29 cellular contexts compared by ENCODE assay signal in genomic region chr11:118661425-118662301, GRCh38. TPM values are rescaled to one million over a fixed set of nuclear protein-coding genes. Genes with fewer than 3 reads are reported as not detected.
A peak's percentile ranks its signal among the peaks of the same experiment; 100 is the strongest.
DNase-seq lines count a peak whose midpoint lies in the region; ATAC-seq, FAIRE-seq and TF ChIP-seq lines count a peak whose summit lies in the region.
"Had no signal": no experiment of that assay in that cellular context is flagged by ENCODE, and none has a peak within 500 bp of the region (broad histone marks: within the 10 kb centered on the region; RNA-seq: fewer than 3 reads in every experiment).

No MANE protein-coding gene starts in this region.

- no peaks in the 10 kb centered on the region for H3K79me2 ChIP-seq in HepG2 (ENCODE audit: insufficient read depth, low read length)
- H3K79me2 ChIP-seq in endothelial cell of umbilical vein (ENCODE audit: control insufficient read depth, insufficient read depth, low read length), result no peaks in the 10 kb centered on the region

- H3K4me1 ChIP-seq in HepG2 (ENCODE audit: insufficient read depth, low read length) (peaks cover 35% of the 10 kb centered on the region), right lobe of liver (peaks cover 0 to 9% (median 0%) of the 10 kb centered on the region in 4 donors), endothelial cell of umbilical vein (ENCODE audit: control insufficient read depth, extremely low read depth, insufficient read depth, low read length) (peaks cover 6% of the 10 kb centered on the region), neuronal stem cell (ENCODE audit: control insufficient read depth in 2 of 2, insufficient read depth in 1 of 2, low read depth in 1 of 2, low read length in 2 of 2) (peaks cover 20 to 25% of the 10 kb centered on the region in 2 donors)

- no peak overlapping the region for H3K27ac ChIP-seq in HepG2 (ENCODE audit: extremely low read length, insufficient read depth, low read length)
- no peak overlapping the region for H3K27ac ChIP-seq in right lobe of liver
- no peak overlapping the region for H3K27ac ChIP-seq in endothelial cell of umbilical vein (ENCODE audit: insufficient read depth, low read depth, low read length)
- no peak overlapping the region for H3K27ac ChIP-seq in neuronal stem cell (replicated peaks; ENCODE audit: low read length)
- H3K27ac ChIP-seq: C4-2B, KMS-11, Peyer's patch, SJSA1 had no signal

- H4K20me1 ChIP-seq in HepG2 (ENCODE audit: insufficient read depth, low read length) (no peaks in the 10 kb centered on the region), endothelial cell of umbilical vein (replicated peaks; ENCODE audit: control insufficient read depth, extremely low read depth, insufficient read depth, low read length) (no peaks in the 10 kb centered on the region)

- no peak overlapping the region for H2BK15ac ChIP-seq in neuronal stem cell (ENCODE audit: low read length)

- no peaks in the 10 kb centered on the region for H3K9me1 ChIP-seq in endothelial cell of umbilical vein (replicated peaks; ENCODE audit: control insufficient read depth, extremely low read depth, insufficient read depth, low read length)

- no peak overlapping the region for H4K91ac ChIP-seq in neuronal stem cell (ENCODE audit: low read depth, low read length, poor library complexity)

- TF ChIP-seq RAD21 in HepG2 (CRISPR knock-in tag; IDR thresholded peaks at IDR 0.05), result no peak

- no peak for TF ChIP-seq CTCF in HepG2 (CRISPR knock-in tag; IDR thresholded peaks at IDR 0.05)
- TF ChIP-seq CTCF in right lobe of liver (IDR thresholded peaks at IDR 0.05), result no peak
- no peak for TF ChIP-seq CTCF in endothelial cell of umbilical vein (IDR thresholded peaks at IDR 0.05; ENCODE audit: extremely low read depth in 1 of 2, insufficient read depth in 1 of 2, low read depth in 1 of 2, low read length in 2 of 2)

- H2BK5ac ChIP-seq in neuronal stem cell (ENCODE audit: low read length), result no peak overlapping the region

- no peak overlapping the region for H4K8ac ChIP-seq in neuronal stem cell (ENCODE audit: low read depth, low read length)

- no peak overlapping the region for H2BK12ac ChIP-seq in neuronal stem cell (ENCODE audit: low read length)

- in situ Hi-C loops in HepG2 (cut with HindIII; ENCODE audit: extremely low pct_ligation_motif_present, low pct_unique_long_range_greater_than_20kb), result no loop called here

- H2BK120ac ChIP-seq in neuronal stem cell (ENCODE audit: low read depth, low read length), result peak overlapping the region; percentile 11

- CTCF ChIA-PET in HepG2 (lab: Yijun Ruan, JAX; ENCODE audit: low intra/inter-chr PET ratio, low total read pairs), result interaction anchor here (3.6 kb wide), 1 partner anchor 29 kb away, joined by 49 read pairs; no protein-coding TSS in a partner anchor
- CTCF ChIA-PET in endothelial cell of umbilical vein (lab: Charles Lee), result interaction anchor here (1.1 to 6.7 kb wide), 2 partner anchors 25 to 67 kb away, joined by 3 to 65 read pairs; no protein-coding TSS in a partner anchor

- H3K9ac ChIP-seq in HepG2 (ENCODE audit: insufficient read depth, low read depth, low read length), result no peak overlapping the region
- H3K9ac ChIP-seq in endothelial cell of umbilical vein (replicated peaks; ENCODE audit: extremely low read depth, insufficient read depth, low read length), result no peak overlapping the region
- no peak overlapping the region for H3K9ac ChIP-seq in neuronal stem cell (ENCODE audit: low read depth, low read length, poor library complexity)
- H3K9ac ChIP-seq: KMS-11 had no signal

- dilution Hi-C loops in endothelial cell of umbilical vein (cut with MboI; ENCODE audit: extremely low pct_ligation_motif_present, low sequenced_read_pairs), result no loop called here

- no peak for TF ChIP-seq EP300 in HepG2 (IDR thresholded peaks at IDR 0.05; ENCODE audit: low read depth in 2 of 2, low read length in 2 of 2)
- TF ChIP-seq EP300 in HepG2 (CRISPR knock-in tag; IDR thresholded peaks at IDR 0.05; ENCODE audit: borderline replicate concordance), result no peak

- POLR2A ChIA-PET in HepG2 (lab: Yijun Ruan, JAX) (interaction anchor here (0.6 to 3.2 kb wide), 4 partner anchors 12 to 28 kb away, joined by 3 to 15 read pairs (median 6); partner anchors contain the start of gene TREH), endothelial cell of umbilical vein (lab: Charles Lee) (no interaction called here)

- H2AK5ac ChIP-seq in neuronal stem cell (ENCODE audit: low read depth, low read length), result peak overlapping the region; percentile 24

- H3K9me3 ChIP-seq in HepG2 (ENCODE audit: low read length) (no peaks in the 10 kb centered on the region), right lobe of liver (no peaks in the 10 kb centered on the region), endothelial cell of umbilical vein (replicated peaks; ENCODE audit: control insufficient read depth, insufficient read depth, low read length) (no peaks in the 10 kb centered on the region), neuronal stem cell (replicated peaks in 1 of 2; ENCODE audit: control insufficient read depth in 2 of 2, insufficient read depth in 1 of 2, low read depth in 1 of 2, low read length in 2 of 2) (no peaks in the 10 kb centered on the region)
- H3K9me3 ChIP-seq: Peyer's patch, SJSA1 had no signal

- H3K4ac ChIP-seq in neuronal stem cell (ENCODE audit: low read length), result no peak overlapping the region

- H3K4me2 ChIP-seq in HepG2 (ENCODE audit: low read depth, low read length), result no peak overlapping the region; the same call in 1 of the 2 replicates
- H3K4me2 ChIP-seq in endothelial cell of umbilical vein (ENCODE audit: insufficient read depth, low read length), result no peak overlapping the region
- H3K4me2 ChIP-seq in neuronal stem cell (ENCODE audit: insufficient read depth, low read length, poor library complexity, severe bottlenecking), result no peak overlapping the region
- H3K4me2 ChIP-seq: KMS-11 had no signal

- H3K18ac ChIP-seq in neuronal stem cell (ENCODE audit: low read length), result peak overlapping the region; percentile 42

- H3K23ac ChIP-seq in neuronal stem cell (ENCODE audit: low read depth, low read length, poor library complexity), result peak overlapping the region; percentile 82

- TF ChIP-seq POLR2A in HepG2 (IDR thresholded peaks at IDR 0.05; ENCODE audit: insufficient read depth in 1 of 2, low read depth in 2 of 2, low read length in 2 of 2), result no peak
- no peak for TF ChIP-seq POLR2A in right lobe of liver (IDR thresholded peaks at IDR 0.05)
- TF ChIP-seq POLR2A in endothelial cell of umbilical vein (IDR thresholded peaks at IDR 0.05; ENCODE audit: low read depth, low read length), result no peak

- intact Hi-C loops in HepG2 (cut with micrococcal nuclease; ENCODE audit: unreplicated experiment), result loop anchor here (1.0 kb wide), 1 partner anchor 12 kb away; no protein-coding TSS in a partner anchor
- intact Hi-C loops in right lobe of liver (cut with DNase I), result no loop called here
- intact Hi-C loops in endothelial cell of umbilical vein (cut with micrococcal nuclease), result no loop called here

- H3K27me3 ChIP-seq in HepG2 (ENCODE audit: control insufficient read depth in 1 of 2, insufficient read depth in 2 of 2, low read length in 2 of 2) (no peaks in the 10 kb centered on the region), right lobe of liver (no peaks in the 10 kb centered on the region), endothelial cell of umbilical vein (ENCODE audit: control insufficient read depth in 2 of 2, insufficient read depth in 2 of 2, low read length in 2 of 2) (peaks cover 0 to 2% of the 10 kb centered on the region in 2 experiments), neuronal stem cell (ENCODE audit: control insufficient read depth in 3 of 3, insufficient read depth in 3 of 3, low read depth in 1 of 3, low read length in 3 of 3) (no peaks in the 10 kb centered on the region)
- H3K27me3 ChIP-seq: Peyer's patch, SJSA1 had no signal

- peaks cover 1% of the 10 kb centered on the region for H3K79me1 ChIP-seq in neuronal stem cell (ENCODE audit: low read depth, low read length)

- H3K4me3 ChIP-seq in HepG2 (replicated peaks in 1 of 3; ENCODE audit: insufficient read depth in 1 of 3, low read depth in 2 of 3, low read length in 3 of 3), result no peak overlapping the region
- no peak overlapping the region for H3K4me3 ChIP-seq in right lobe of liver
- H3K4me3 ChIP-seq in endothelial cell of umbilical vein (replicated peaks in 1 of 3; ENCODE audit: insufficient read depth in 1 of 3, low read depth in 1 of 3, low read length in 3 of 3), result no peak overlapping the region
- no peak overlapping the region for H3K4me3 ChIP-seq in neuronal stem cell (ENCODE audit: low read length in 2 of 2)
- H3K4me3 ChIP-seq: Peyer's patch, SJSA1 had no signal

- H3K14ac ChIP-seq in neuronal stem cell (ENCODE audit: low read length), result no peak overlapping the region

- FAIRE-seq in HepG2 (lab: Jason Lieb, UNC), result no peak
- no peak for FAIRE-seq in endothelial cell of umbilical vein (lab: Jason Lieb, UNC)
- FAIRE-seq: A204.1, GM12891, GM18507 had no signal

- H2AFZ ChIP-seq in HepG2 (ENCODE audit: low read length) (no peak overlapping the region), endothelial cell of umbilical vein (ENCODE audit: low read depth, low read length) (no peak overlapping the region), neuronal stem cell (ENCODE audit: low read length) (no peak overlapping the region)

- no peaks in the 10 kb centered on the region; a peak in 2 of 5 replicates for H3K36me3 ChIP-seq in HepG2 (replicated peaks in 1 of 2; ENCODE audit: control insufficient read depth in 1 of 2, insufficient read depth in 2 of 2, low read length in 2 of 2)
- H3K36me3 ChIP-seq in right lobe of liver, result no peaks in the 10 kb centered on the region
- H3K36me3 ChIP-seq in endothelial cell of umbilical vein (ENCODE audit: control insufficient read depth in 2 of 2, extremely low read depth in 1 of 2, insufficient read depth in 2 of 2, low read length in 2 of 2), result peaks cover 0 to 17% of the 10 kb centered on the region in 2 experiments
- peaks cover 11 to 25% of the 10 kb centered on the region in 2 donors for H3K36me3 ChIP-seq in neuronal stem cell (replicated peaks in 1 of 2; ENCODE audit: control insufficient read depth in 2 of 2, insufficient read depth in 2 of 2, low read length in 2 of 2)

- DNase-seq in HepG2 (ENCODE audit: low spot score) (no peak), right lobe of liver (no peak), endothelial cell of umbilical vein (ENCODE audit: low read depth, low spot score) (no peak), neuronal stem cell (ENCODE audit: low spot score) (no peak), middle frontal gyrus (ENCODE audit: extremely low spot score, low spot score) (no peak), ureter (ENCODE audit: low spot score) (no peak)
- DNase-seq: Calu3; CD8-positive, alpha-beta memory T cell; DMS153; HFFc6; NCI-H1092 treated with DMSO at 0.1 percent for 48 hours; NCI-H1436 treated with DMSO at 0.1 percent for 48 hours; NCI-H1930; NCI-H2227 treated with DMSO at 0.1 percent for 48 hours; NCI-H524; NCI-H774; Peyer's patch had no signal

- no peak for ATAC-seq in HepG2
- ATAC-seq in right lobe of liver, result no peak
- ATAC-seq in GM18498 (IDR thresholded peaks at IDR 0.05; ENCODE audit: unreplicated experiment), result no peak
- no peak for ATAC-seq in GM19397 (IDR thresholded peaks at IDR 0.05; ENCODE audit: unreplicated experiment)

- WGBS in HepG2 (ENCODE audit: low lambda C conversion rate), result 67% methylated on average over 10 of the region's 19 CpGs
- WGBS in right lobe of liver (ENCODE audit: insufficient coverage, low coverage, low lambda C conversion rate, missing lambda C conversion rate), result 64% methylated on average over 3 of the region's 19 CpGs
- no CpG with 5 or more reads among the region's 19 CpGs for WGBS in neuronal stem cell (ENCODE audit: extremely low coverage in 2 of 2, insufficient read length in 2 of 2, insufficient replicate concordance in 1 of 2), 2 donors

- BruUV-seq in HepG2 (replicated peaks; lab: Mats Ljungman, UMichigan), result no TSS peak
- BruUV-seq in endothelial cell of umbilical vein (replicated peaks; lab: Mats Ljungman, UMichigan), result no TSS peak

RNA-seq across cellular contexts. Expression of gene TREH, which starts 17.8 kb away (rescaled TPM):
- 0.46 and 0.86 TPM in 2 replicates for total RNA-seq in HepG2 (2016; rRNA removed; fragmentation: Illumina TruSeq; extraction: Trizol)
- 0.51 and 0.71 TPM in 2 replicates for total RNA-seq in HepG2 (2016; cell fraction: cytosol; rRNA removed; fragmentation: Illumina TruSeq; extraction: Trizol; ENCODE audit: low read depth)
- total RNA-seq in HepG2 (2016; cell fraction: insoluble cytoplasmic fraction; rRNA removed; fragmentation: Illumina TruSeq; extraction: Trizol), result 0.13 and 1.3 TPM in 2 replicates
- total RNA-seq in HepG2 (2016; cell fraction: membrane; rRNA removed; fragmentation: Illumina TruSeq; extraction: Trizol), result 0.24 and 0.59 TPM in 2 replicates
- total RNA-seq in HepG2 (2016; cell fraction: nucleus; rRNA removed; fragmentation: Illumina TruSeq; extraction: Trizol), result 1.1 and 2.0 TPM in 2 replicates
- 0.50 and 0.53 TPM in 2 replicates for polyA plus RNA-seq in HepG2 (2011; rRNA removed)
- polyA plus RNA-seq in HepG2 (2011; cell fraction: cytosol; rRNA removed), result 0.09 and 0.11 TPM in 2 replicates
- 2.1 and 2.9 TPM in 2 replicates for polyA plus RNA-seq in HepG2 (2011; cell fraction: nucleus; rRNA removed)
- polyA plus RNA-seq in HepG2 (2012), result 0.63 and 1.1 TPM in 2 replicates
- polyA plus RNA-seq in HepG2 (2016; cell fraction: cytosol; fragmentation: Illumina TruSeq; extraction: Trizol; ENCODE audit: low read depth), result 0.17 and 0.23 TPM in 2 replicates
- 0.19 and 0.55 TPM in 2 replicates for polyA plus RNA-seq in HepG2 (2016; cell fraction: insoluble cytoplasmic fraction; fragmentation: Illumina TruSeq; extraction: Trizol; ENCODE audit: low read depth)
- polyA plus RNA-seq in HepG2 (2016; cell fraction: membrane; fragmentation: Illumina TruSeq; extraction: Trizol; ENCODE audit: low read depth), result 0.40 and 0.50 TPM in 2 replicates
- polyA plus RNA-seq in HepG2 (2016; cell fraction: nucleus; fragmentation: Illumina TruSeq; extraction: Trizol; ENCODE audit: insufficient read depth, low read depth), result 2.4 and 2.9 TPM in 2 replicates
- 0.76 TPM in 1 of 2 replicates, not detected in the other for polyA minus RNA-seq in HepG2 (2011; rRNA and poly(A)+ RNA removed; ENCODE audit: low replicate concordance)
- polyA minus RNA-seq in HepG2 (2011; cell fraction: cytosol; rRNA and poly(A)+ RNA removed), result not detected in 2 replicates
- polyA minus RNA-seq in HepG2 (2011; cell fraction: nucleus; rRNA and poly(A)+ RNA removed), result 2.3 and 3.2 TPM in 2 replicates
- 1 to 10 TPM in 4 of 6 experiments, not detected in 2; 2.1 to 5.1 (median 2.9) TPM for total RNA-seq in right lobe of liver
- not detected in 2 replicates for total RNA-seq in endothelial cell of umbilical vein
- not detected in 2 replicates for polyA plus RNA-seq in endothelial cell of umbilical vein
- not detected in 2 replicates for polyA plus RNA-seq in endothelial cell of umbilical vein (2011; cell fraction: cytosol; rRNA removed)
- polyA plus RNA-seq in endothelial cell of umbilical vein (2011; cell fraction: nucleus; rRNA removed), result not detected in 2 replicates
- polyA plus RNA-seq in endothelial cell of umbilical vein (2012), result 0.35 and 0.56 TPM in 2 replicates
- polyA minus RNA-seq in endothelial cell of umbilical vein, result not detected in 2 replicates
- not detected for polyA minus RNA-seq in endothelial cell of umbilical vein (2011; cell fraction: cytosol; rRNA and poly(A)+ RNA removed)
- not detected in 2 replicates for polyA minus RNA-seq in endothelial cell of umbilical vein (2011; cell fraction: nucleus; rRNA and poly(A)+ RNA removed)
- not detected for polyA plus RNA-seq in neuronal stem cell (2013, experiment 1 of 2)
- not detected for polyA plus RNA-seq in neuronal stem cell (2013, experiment 2 of 2)
- 0.44 TPM for total RNA-seq in ureter
- total RNA-seq: CD8-positive, alpha-beta memory T cell; G401; H4; HT1080; OCI-LY7; SJSA1 had no signal
- polyA plus RNA-seq: CD8-positive, alpha-beta memory T cell had no signal

RNA-seq across cellular contexts. Expression of gene PHLDB1, which starts 54.2 kb away (rescaled TPM):
- 9.9 and 13.8 TPM in 2 replicates for total RNA-seq in HepG2 (2016; rRNA removed; fragmentation: Illumina TruSeq; extraction: Trizol)
- 3.6 and 5.0 TPM in 2 replicates for total RNA-seq in HepG2 (2016; cell fraction: cytosol; rRNA removed; fragmentation: Illumina TruSeq; extraction: Trizol; ENCODE audit: low read depth)
- 7.9 and 11.9 TPM in 2 replicates for total RNA-seq in HepG2 (2016; cell fraction: insoluble cytoplasmic fraction; rRNA removed; fragmentation: Illumina TruSeq; extraction: Trizol)
- 7.7 and 8.9 TPM in 2 replicates for total RNA-seq in HepG2 (2016; cell fraction: membrane; rRNA removed; fragmentation: Illumina TruSeq; extraction: Trizol)
- total RNA-seq in HepG2 (2016; cell fraction: nucleus; rRNA removed; fragmentation: Illumina TruSeq; extraction: Trizol), result 12.4 and 22.0 TPM in 2 replicates
- 14.2 and 18.3 TPM in 2 replicates for polyA plus RNA-seq in HepG2 (2011; rRNA removed)
- polyA plus RNA-seq in HepG2 (2011; cell fraction: cytosol; rRNA removed), result 9.1 and 10.7 TPM in 2 replicates
- 57.1 and 61.1 TPM in 2 replicates for polyA plus RNA-seq in HepG2 (2011; cell fraction: nucleus; rRNA removed)
- 7.5 and 8.6 TPM in 2 replicates for polyA plus RNA-seq in HepG2 (2012)
- 1.4 TPM in 2 replicates for polyA plus RNA-seq in HepG2 (2016; cell fraction: cytosol; fragmentation: Illumina TruSeq; extraction: Trizol; ENCODE audit: low read depth)
- 7.3 and 8.6 TPM in 2 replicates for polyA plus RNA-seq in HepG2 (2016; cell fraction: insoluble cytoplasmic fraction; fragmentation: Illumina TruSeq; extraction: Trizol; ENCODE audit: low read depth)
- polyA plus RNA-seq in HepG2 (2016; cell fraction: membrane; fragmentation: Illumina TruSeq; extraction: Trizol; ENCODE audit: low read depth), result 2.1 and 2.9 TPM in 2 replicates
- 34.7 and 36.2 TPM in 2 replicates for polyA plus RNA-seq in HepG2 (2016; cell fraction: nucleus; fragmentation: Illumina TruSeq; extraction: Trizol; ENCODE audit: insufficient read depth, low read depth)
- 17.4 and 33.6 TPM in 2 replicates for polyA minus RNA-seq in HepG2 (2011; rRNA and poly(A)+ RNA removed; ENCODE audit: low replicate concordance)
- 12.5 and 14.8 TPM in 2 replicates for polyA minus RNA-seq in HepG2 (2011; cell fraction: cytosol; rRNA and poly(A)+ RNA removed)
- 33.9 and 34.2 TPM in 2 replicates for polyA minus RNA-seq in HepG2 (2011; cell fraction: nucleus; rRNA and poly(A)+ RNA removed)
- 10 to 100 TPM in 1 of 6 experiments, 1 to 10 TPM in 5; 5.4 to 11.7 (median 6.3) TPM for total RNA-seq in right lobe of liver
- 183 and 227 TPM in 2 replicates for total RNA-seq in endothelial cell of umbilical vein
- 99.7 and 109 TPM in 2 replicates for polyA plus RNA-seq in endothelial cell of umbilical vein
- 69.9 and 75.8 TPM in 2 replicates for polyA plus RNA-seq in endothelial cell of umbilical vein (2011; cell fraction: cytosol; rRNA removed)
- polyA plus RNA-seq in endothelial cell of umbilical vein (2011; cell fraction: nucleus; rRNA removed), result 320 and 340 TPM in 2 replicates
- 99.4 and 105 TPM in 2 replicates for polyA plus RNA-seq in endothelial cell of umbilical vein (2012)
- 149 and 151 TPM in 2 replicates for polyA minus RNA-seq in endothelial cell of umbilical vein
- 4.6 TPM for polyA minus RNA-seq in endothelial cell of umbilical vein (2011; cell fraction: cytosol; rRNA and poly(A)+ RNA removed)
- 155 and 169 TPM in 2 replicates for polyA minus RNA-seq in endothelial cell of umbilical vein (2011; cell fraction: nucleus; rRNA and poly(A)+ RNA removed)
- polyA plus RNA-seq in neuronal stem cell (2013, experiment 1 of 2), result 68.9 TPM
- polyA plus RNA-seq in neuronal stem cell (2013, experiment 2 of 2), result 69.2 TPM
- total RNA-seq in ureter, result 93.1 TPM
